In the genomic region with DNA sequence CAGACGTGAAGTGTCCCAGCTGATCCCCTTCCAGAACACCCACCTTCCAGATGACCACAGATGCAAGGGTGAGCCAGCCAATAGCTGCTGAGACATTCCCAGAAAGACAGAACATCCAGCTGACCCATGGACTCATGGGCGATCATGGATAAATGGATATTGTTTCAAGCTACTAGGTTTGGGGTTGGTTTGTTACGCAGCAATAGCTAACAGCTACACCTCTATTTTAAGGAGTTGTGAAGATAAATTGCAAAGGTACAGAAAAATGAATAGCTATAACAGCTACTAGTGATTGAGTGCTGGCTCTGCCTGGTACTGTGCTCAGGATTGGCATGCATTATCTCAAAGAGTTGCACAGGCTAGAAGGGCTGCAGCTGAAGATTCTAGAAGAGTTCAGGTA, we compare ENCODE assay signal across 8 cellular contexts.
"Had no signal": no experiment of that assay in that cellular context is flagged by ENCODE, and none has a peak within 500 bp of the region (broad histone marks: within the 10 kb centered on the region; RNA-seq: fewer than 3 reads in every experiment).

No MANE protein-coding gene starts in this region.

- H3K36me3 ChIP-seq: HAP-1 had no signal

- H3K4me2 ChIP-seq: GM23338 had no signal

- DNase-seq: H7, IMR-90, KG1 had no signal

- FAIRE-seq: HTR-8/SVneo, K562 had no signal

- ATAC-seq: GM23338, HCT116, K562 had no signal

- H2AFZ ChIP-seq: GM23338 had no signal

- H3K27ac Mint-ChIP-seq: GM23338 had no signal

- H3K4me3 Mint-ChIP-seq: GM23338 had no signal

- H3K4me3 ChIP-seq: GM23338, HAP-1, K562 had no signal

- H3K9me3 ChIP-seq: HAP-1 had no signal
